ENCODE assay signal across 24 cellular contexts in genomic region chr12:64445490-64445889, GRCh38. TPM values are rescaled to one million over a fixed set of nuclear protein-coding genes. Genes with fewer than 3 reads are reported as not detected.
"Had no signal": no experiment of that assay in that cellular context is flagged by ENCODE, and none has a peak within 500 bp of the region (broad histone marks: within the 10 kb centered on the region; RNA-seq: fewer than 3 reads in every experiment).

No MANE protein-coding gene starts in this region.

- DNase-seq: activated CD4-positive, alpha-beta T cell treated with anti-CD3 and anti-CD28 coated beads, Interleukin-2, amount 50 U/mL, for 1 hour; activated gamma-delta T cell treated with Interleukin-2 at 50 U/mL for 16 hours; central memory CD4-positive, alpha-beta T cell; islet precursor cell; left ventricle myocardium inferior; nephron progenitor cell; pancreas; retina; sigmoid colon; small intestine; stimulated activated CD4-positive, alpha-beta T cell treated with anti-CD3 and anti-CD28 coated beads, Interleukin-4, amount 100 ng/mL, for 24 hours; T-helper 1 cell; tibial artery; upper lobe of right lung had no signal

- H3K9me3 ChIP-seq: breast epithelium, gastroesophageal sphincter, left ventricle myocardium inferior, pancreas, prostate gland, sigmoid colon, SJSA1, suprapubic skin, tibial artery, upper lobe of right lung had no signal

- H3K9me3 Mint-ChIP-seq: nephron progenitor cell; stimulated activated memory B cell treated with anti-CD40 and anti-IgM and Interleukin-4, amounts not matched to agents 10 μg/mL and 1 μg/mL and 100 μg/mL, for 72 hours had no signal

- H3K4me1 ChIP-seq: breast epithelium, left ventricle myocardium inferior, pancreas, sigmoid colon, SJSA1, suprapubic skin, tibial artery, upper lobe of right lung had no signal

- H3K4me3 Mint-ChIP-seq: nephron progenitor cell; stimulated activated memory B cell treated with anti-CD40 and anti-IgM and Interleukin-4, amounts not matched to agents 10 μg/mL and 1 μg/mL and 100 μg/mL, for 72 hours had no signal

- ATAC-seq: gastroesophageal sphincter; pancreas; stimulated activated memory B cell treated with anti-CD40 and anti-IgM and Interleukin-4, amounts not matched to agents 10 μg/mL and 1 μg/mL and 100 μg/mL, for 72 hours; upper lobe of right lung had no signal

- H3K4me3 ChIP-seq: breast epithelium, gastroesophageal sphincter, hepatocyte, left ventricle myocardium inferior, pancreas, prostate gland, sigmoid colon, SJSA1, suprapubic skin, tibial artery, upper lobe of right lung had no signal

- H3K36me3 ChIP-seq: breast epithelium, prostate gland had no signal

- H3K27ac ChIP-seq: breast epithelium, gastroesophageal sphincter, hepatocyte, left ventricle myocardium inferior, pancreas, sigmoid colon, SJSA1, suprapubic skin, tibial artery, upper lobe of right lung had no signal

- H3K27me3 ChIP-seq: breast epithelium, gastroesophageal sphincter, hepatocyte, pancreas, sigmoid colon, SJSA1, suprapubic skin, tibial artery, upper lobe of right lung had no signal

- H3K27me3 Mint-ChIP-seq: stimulated activated memory B cell treated with anti-CD40 and anti-IgM and Interleukin-4, amounts not matched to agents 10 μg/mL and 1 μg/mL and 100 μg/mL, for 72 hours had no signal

RNA-seq across cellular contexts. Expression of gene C12orf56, which starts 54.9 kb away (rescaled TPM):
- total RNA-seq: breast epithelium, endothelial cell of umbilical vein, gastroesophageal sphincter, left ventricle myocardium inferior, lung microvascular endothelial cell, mesenteric fat pad, pancreas, SJSA1, upper lobe of right lung had no signal
- polyA plus RNA-seq: small intestine had no signal
